Comparison of ENCODE assay signal across 9 cellular contexts in genomic region chr4:145012841-145013240, GRCh38.
DNase-seq lines count a peak whose midpoint lies in the region; TF ChIP-seq lines count a peak whose summit lies in the region.
"Had no signal": no experiment of that assay in that cellular context is flagged by ENCODE, and none has a peak within 500 bp of the region (broad histone marks: within the 10 kb centered on the region; RNA-seq: fewer than 3 reads in every experiment).

No MANE protein-coding gene starts in this region.

- no peaks in the 10 kb centered on the region for H3K4me1 ChIP-seq in PC-9 (replicated peaks; ENCODE audit: insufficient read depth)

- no peak overlapping the region for H3K4me2 ChIP-seq in PC-9

- DNase-seq in NCI-H82 (lab: John Stamatoyannopoulos, UW) (peak; percentile 4), NCI-H82 treated with DMSO at 0.1 percent for 48 hours (lab: John Stamatoyannopoulos, UW; ENCODE audit: unreplicated experiment) (no peak), SKM-1 treated with dmso at 0.1 percent for 144 hours (lab: John Stamatoyannopoulos, UW; ENCODE audit: unreplicated experiment) (peak; percentile 40), fibroblast of villous mesenchyme (ENCODE audit: low read depth) (peak; percentile 54), retinal pigment epithelial cell (ENCODE audit: low read depth) (peak; percentile 9), NCI-H1105 treated with DMSO at 0.1 percent for 48 hours (lab: John Stamatoyannopoulos, UW) (no peak), PC-9 (no peak), hypothalamus (lab: John Stamatoyannopoulos, UW) (no peak)
- DNase-seq: midbrain had no signal

- CTCF ChIA-PET in PC-9 (lab: Charles Lee): no interaction called here

- H3F3A ChIP-seq in PC-9 (ENCODE audit: insufficient read depth, low read depth): no peaks in the 10 kb centered on the region

- no peaks in the 10 kb centered on the region for H4K20me1 ChIP-seq in PC-9 (ENCODE audit: insufficient read depth)

- H3K9me3 ChIP-seq in PC-9 (ENCODE audit: insufficient read depth, low read depth): no peaks in the 10 kb centered on the region

- POLR2A ChIA-PET in PC-9 (lab: Charles Lee; ENCODE audit: unreplicated experiment): no interaction called here

- H3K27ac ChIP-seq in PC-9: no peak overlapping the region

- no peak overlapping the region for H2AFZ ChIP-seq in PC-9

- intact Hi-C loops in PC-9 (cut with micrococcal nuclease; ENCODE audit: unreplicated experiment): no loop called here

- no peaks in the 10 kb centered on the region for H3K27me3 ChIP-seq in PC-9 (ENCODE audit: insufficient read depth, low read depth)

- no peaks in the 10 kb centered on the region for H3K9me2 ChIP-seq in PC-9 (ENCODE audit: insufficient read depth)

- TF ChIP-seq CTCF in fibroblast of villous mesenchyme (IDR thresholded peaks at IDR 0.05; ENCODE audit: insufficient read depth, low read depth, low read length): no peak
- TF ChIP-seq CTCF in retinal pigment epithelial cell (conservative IDR thresholded peaks at IDR 0.05; ENCODE audit: low read depth, low read length): no peak
- no peak for TF ChIP-seq CTCF in PC-9 (conservative IDR thresholded peaks at IDR 0.05)

- H3K4me3 ChIP-seq in fibroblast of villous mesenchyme (ENCODE audit: low read depth, low read length) (no peak overlapping the region), retinal pigment epithelial cell (ENCODE audit: low read length) (no peak overlapping the region), PC-9 (no peak overlapping the region)

- BruUV-seq in PC-9 (replicated peaks; lab: Mats Ljungman, UMichigan): no TSS peak

- no peaks in the 10 kb centered on the region for H3K36me3 ChIP-seq in PC-9 (ENCODE audit: low read depth)

- no peaks in the 10 kb centered on the region for H3K79me2 ChIP-seq in PC-9 (ENCODE audit: low read depth)

Comparison
In these comparisons a context has a peak if more than half of its experiments do, and no peak if none do; other contexts are left out.
1. DNase-seq: peak in NCI-H82 (single experiment), SKM-1 treated with dmso at 0.1 percent for 144 hours (single experiment), fibroblast of villous mesenchyme (single experiment) and retinal pigment epithelial cell (single experiment); none in NCI-H82 treated with DMSO at 0.1 percent for 48 hours (single experiment), NCI-H1105 treated with DMSO at 0.1 percent for 48 hours (single experiment), PC-9 (0 of 2) and hypothalamus (0 of 51).